Comparison of ENCODE assay signal across 25 cellular contexts in genomic region chr5:148696438-148697036, GRCh38. TPM values are rescaled to one million over a fixed set of nuclear protein-coding genes. Genes with fewer than 3 reads are reported as not detected.
"Had no signal": no experiment of that assay in that cellular context is flagged by ENCODE, and none has a peak within 500 bp of the region (broad histone marks: within the 10 kb centered on the region; RNA-seq: fewer than 3 reads in every experiment).

No MANE protein-coding gene starts in this region.

- H3K27me3 Mint-ChIP-seq: brain had no signal

- FAIRE-seq: astrocyte had no signal

- H3K27me3 ChIP-seq: Peyer's patch, SJCRH30 had no signal

- DNase-seq: activated CD4-positive, alpha-beta T cell treated with anti-CD3 and anti-CD28 coated beads for 48 hours; activated CD4-positive, alpha-beta T cell treated with anti-CD3 and anti-CD28 coated beads, Interleukin-2, amount 50 U/mL, for 4 hours; activated CD4-positive, CD25-positive, alpha-beta regulatory T cell treated with anti-CD3 and anti-CD28 coated beads, Interleukin-2, amount 50 U/mL, for 72 hours; activated CD8-positive, alpha-beta memory T cell treated with anti-CD3 and anti-CD28 coated beads, Interleukin-2, amount 50 U/mL, for 48 hours; activated CD8-positive, alpha-beta T cell treated with anti-CD3 and anti-CD28 coated beads, Interleukin-2, amount 10 ng/mL, durations not matched to agents 7 days and 5 days; activated naive CD4-positive, alpha-beta T cell treated with anti-CD3 and anti-CD28 coated beads, Interleukin-2, amount 50 U/mL, for 16 hours; activated naive CD8-positive, alpha-beta T cell treated with anti-CD3 and anti-CD28 coated beads, Interleukin-2, amount 10 ng/mL, durations not matched to agents 7 days and 5 days; activated T-cell treated with anti-CD3 and anti-CD28 coated beads, Interleukin-2, amount 50 U/mL, for 1 hour; IMR-90; Kasumi-1; KBM-7; NCI-H1105 treated with DMSO at 0.1 percent for 48 hours; NCI-H1436 treated with DMSO at 0.1 percent for 48 hours; NCI-H187; NCI-H2081; NCI-H446; Peyer's patch; Right ventricle myocardium superior; SJCRH30 had no signal

- H3K4me1 ChIP-seq: Peyer's patch, SJCRH30 had no signal

- H3K27ac ChIP-seq: Peyer's patch, RWPE1, SJCRH30 had no signal

- H3K36me3 ChIP-seq: Peyer's patch, SJCRH30 had no signal

- H3K9me3 Mint-ChIP-seq: activated naive CD8-positive, alpha-beta T cell treated with anti-CD3 and anti-CD28 coated beads, Interleukin-2, amount 10 ng/mL, durations not matched to agents 7 days and 5 days had no signal

- H3K36me3 Mint-ChIP-seq: activated naive CD8-positive, alpha-beta T cell treated with anti-CD3 and anti-CD28 coated beads, Interleukin-2, amount 10 ng/mL, durations not matched to agents 7 days and 5 days; brain; WTC11 had no signal

- ATAC-seq: activated CD8-positive, alpha-beta T cell treated with anti-CD3 and anti-CD28 coated beads, Interleukin-2, amount 10 ng/mL, durations not matched to agents 7 days and 5 days; WTC11 had no signal

- H3K4me1 Mint-ChIP-seq: activated naive CD8-positive, alpha-beta T cell treated with anti-CD3 and anti-CD28 coated beads, Interleukin-2, amount 10 ng/mL, durations not matched to agents 7 days and 5 days; brain; WTC11 had no signal

- H3K9me3 ChIP-seq: Peyer's patch, SJCRH30 had no signal

- H3K4me3 Mint-ChIP-seq: activated CD8-positive, alpha-beta T cell treated with anti-CD3 and anti-CD28 coated beads, Interleukin-2, amount 10 ng/mL, durations not matched to agents 7 days and 5 days; activated naive CD8-positive, alpha-beta T cell treated with anti-CD3 and anti-CD28 coated beads, Interleukin-2, amount 10 ng/mL, durations not matched to agents 7 days and 5 days; brain; T-helper 2 cell treated with Interferon-gamma antibody and Interleukin-4, amounts not matched to agents 5 μg/mL and 100 μg/mL, for 36 hours; WTC11 had no signal

- H3K27ac Mint-ChIP-seq: activated CD8-positive, alpha-beta T cell treated with anti-CD3 and anti-CD28 coated beads, Interleukin-2, amount 10 ng/mL, durations not matched to agents 7 days and 5 days; activated naive CD8-positive, alpha-beta T cell treated with anti-CD3 and anti-CD28 coated beads, Interleukin-2, amount 10 ng/mL, durations not matched to agents 7 days and 5 days; brain; T-helper 2 cell treated with Interferon-gamma antibody and Interleukin-4, amounts not matched to agents 5 μg/mL and 100 μg/mL, for 36 hours; WTC11 had no signal

- H3K4me3 ChIP-seq: Peyer's patch, SJCRH30 had no signal

RNA-seq across cellular contexts. Expression of gene HTR4, which starts 42.2 kb away (rescaled TPM):
- total RNA-seq: activated CD8-positive, alpha-beta T cell treated with anti-CD3 and anti-CD28 coated beads, Interleukin-2, amount 10 ng/mL, durations not matched to agents 7 days and 5 days; activated naive CD8-positive, alpha-beta T cell treated with anti-CD3 and anti-CD28 coated beads, Interleukin-2, amount 10 ng/mL, durations not matched to agents 7 days and 5 days; astrocyte; IMR-90; T-helper 1 cell treated with Interleukin-12 subunit alpha and Interleukin-12 subunit beta and Interleukin-4 antibody, amounts not matched to agents 30 ng/mL and 1 ng/mL, for 36 hours; WTC11 had no signal
- polyA plus RNA-seq: IMR-90 had no signal
